24 cellular contexts compared by ENCODE assay signal in genomic region chr10:98202378-98202777, GRCh38.
"Had no signal": no experiment of that assay in that cellular context is flagged by ENCODE, and none has a peak within 500 bp of the region (broad histone marks: within the 10 kb centered on the region; RNA-seq: fewer than 3 reads in every experiment).

No MANE protein-coding gene starts in this region.

- FAIRE-seq: endometrium had no signal

- H3K9me3 ChIP-seq: colonic mucosa, esophagus squamous epithelium, gastrocnemius medialis, heart left ventricle, left lung, lower lobe of right lung, mucosa of descending colon had no signal

- H3K4me3 ChIP-seq: colonic mucosa, esophagus squamous epithelium, gastrocnemius medialis, heart left ventricle, hepatocyte, left lung, lower lobe of right lung, mucosa of descending colon had no signal

- DNase-seq: colonic mucosa; cortex of kidney; effector CD8-positive, alpha-beta T cell; effector memory CD8-positive, alpha-beta T cell; endodermal cell; erythroblast; esophagus squamous epithelium; foreskin fibroblast; foreskin melanocyte; gastrocnemius medialis; heart left ventricle; hypothalamus; immature natural killer cell; islet precursor cell; left cardiac atrium; left lung; left ventricle myocardium superior; lower lobe of right lung; mesenchymal stem cell; mucosa of descending colon; naive B cell had no signal

- H3K27ac ChIP-seq: colonic mucosa, epithelial cell of prostate, esophagus squamous epithelium, gastrocnemius medialis, heart left ventricle, hepatocyte, left lung, lower lobe of right lung had no signal

- H3K36me3 ChIP-seq: colonic mucosa, gastrocnemius medialis, heart left ventricle, left lung, lower lobe of right lung had no signal

- H3K4me1 ChIP-seq: colonic mucosa, esophagus squamous epithelium, gastrocnemius medialis, left lung had no signal
